ENCODE assay signal across 8 cellular contexts in the genomic region with DNA sequence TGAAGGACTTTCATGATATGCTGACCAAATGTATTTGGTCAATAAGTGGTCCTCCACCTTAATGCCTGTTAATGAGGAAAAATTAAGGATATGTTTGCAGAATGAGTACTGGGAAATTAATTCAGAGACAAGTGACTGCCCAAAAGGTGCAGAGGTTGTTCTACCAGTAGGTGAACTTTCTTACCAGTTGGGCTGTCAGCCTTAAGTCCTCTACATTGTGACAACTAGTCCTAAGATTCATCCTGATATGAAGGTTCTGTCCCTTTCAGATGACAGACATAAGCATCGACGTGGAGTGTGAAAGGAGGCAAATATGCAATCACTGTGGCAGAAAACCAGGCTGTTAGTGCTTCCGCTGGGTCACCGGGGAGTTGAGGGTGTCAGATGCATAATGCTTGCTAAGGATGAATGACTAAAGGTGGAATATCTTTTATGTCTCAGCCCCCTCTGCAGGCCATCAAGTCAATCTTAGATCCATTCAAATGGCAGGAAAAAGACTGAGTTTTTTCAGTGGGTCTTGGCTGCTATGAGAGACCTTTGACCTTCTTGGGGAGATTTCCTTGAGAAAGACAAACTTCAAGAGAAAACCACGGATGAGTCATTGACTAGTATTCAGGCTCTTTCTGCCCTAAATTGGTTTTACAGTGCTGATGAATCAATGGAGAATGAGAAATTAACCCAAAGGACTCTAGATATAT.
A peak's percentile ranks its signal among the peaks of the same experiment; 100 is the strongest.
DNase-seq lines count a peak whose midpoint lies in the region; ATAC-seq and TF ChIP-seq lines count a peak whose summit lies in the region.

No MANE protein-coding gene starts in this region.

- no peaks in the 10 kb centered on the region for H3K27me3 ChIP-seq in ACC112 (ENCODE audit: insufficient read depth, low read length)

- H2AFZ ChIP-seq in ACC112 (ENCODE audit: low read length, unreplicated experiment), result no peak overlapping the region

- H3K79me2 ChIP-seq in ACC112 (ENCODE audit: control insufficient read depth, insufficient read depth, low read length, unreplicated experiment), result no peaks in the 10 kb centered on the region

- DNase-seq in NCI-H748 (lab: John Stamatoyannopoulos, UW; ENCODE audit: unreplicated experiment) (peak; percentile 86), fibroblast of mammary gland (ENCODE audit: low read depth) (peak; percentile 98), omental fat pad (ENCODE audit: low spot score) (no peak), NCI-H128 (lab: John Stamatoyannopoulos, UW; ENCODE audit: unreplicated experiment) (no peak), NCI-H2227 (lab: John Stamatoyannopoulos, UW; ENCODE audit: unreplicated experiment) (no peak)

- no peaks in the 10 kb centered on the region for H3K36me3 ChIP-seq in ACC112 (ENCODE audit: insufficient read depth, low read length)

- TF ChIP-seq CTCF in fibroblast of mammary gland (conservative IDR thresholded peaks at IDR 0.05; ENCODE audit: control insufficient read depth, insufficient read depth, low read depth, low read length) (peak; percentile 40), omental fat pad (IDR thresholded peaks at IDR 0.05) (no peak)

- no peak overlapping the region for H3K4me3 ChIP-seq in ACC112 (ENCODE audit: low read depth, low read length)
- no peak overlapping the region for H3K4me3 ChIP-seq in fibroblast of mammary gland (ENCODE audit: control insufficient read depth, low read depth, low read length)

- H3K4me1 ChIP-seq in ACC112 (ENCODE audit: control insufficient read depth, insufficient read depth, low read length, unreplicated experiment), result peaks cover 18% of the 10 kb centered on the region

- peak; percentile 81 for ATAC-seq in GM18502 (IDR thresholded peaks at IDR 0.05; ENCODE audit: poor library complexity, unreplicated experiment)
- ATAC-seq in HG02981 (IDR thresholded peaks at IDR 0.05; ENCODE audit: unreplicated experiment), result peak; percentile 53
- no peak for ATAC-seq in omental fat pad (ENCODE audit: low FRiP score)

- peak overlapping the region; percentile 20; the same call in 1 of the 2 replicates for H3K27ac ChIP-seq in ACC112 (ENCODE audit: low read depth, low read length)

Comparison
In these comparisons a context has a peak if more than half of its experiments do, and no peak if none do; other contexts are left out.
1. DNase-seq: peak in NCI-H748 (single experiment) and fibroblast of mammary gland (single experiment); none in omental fat pad (single experiment), NCI-H128 (single experiment) and NCI-H2227 (single experiment).